ENCODE assay signal across 9 cellular contexts in the genomic region with DNA sequence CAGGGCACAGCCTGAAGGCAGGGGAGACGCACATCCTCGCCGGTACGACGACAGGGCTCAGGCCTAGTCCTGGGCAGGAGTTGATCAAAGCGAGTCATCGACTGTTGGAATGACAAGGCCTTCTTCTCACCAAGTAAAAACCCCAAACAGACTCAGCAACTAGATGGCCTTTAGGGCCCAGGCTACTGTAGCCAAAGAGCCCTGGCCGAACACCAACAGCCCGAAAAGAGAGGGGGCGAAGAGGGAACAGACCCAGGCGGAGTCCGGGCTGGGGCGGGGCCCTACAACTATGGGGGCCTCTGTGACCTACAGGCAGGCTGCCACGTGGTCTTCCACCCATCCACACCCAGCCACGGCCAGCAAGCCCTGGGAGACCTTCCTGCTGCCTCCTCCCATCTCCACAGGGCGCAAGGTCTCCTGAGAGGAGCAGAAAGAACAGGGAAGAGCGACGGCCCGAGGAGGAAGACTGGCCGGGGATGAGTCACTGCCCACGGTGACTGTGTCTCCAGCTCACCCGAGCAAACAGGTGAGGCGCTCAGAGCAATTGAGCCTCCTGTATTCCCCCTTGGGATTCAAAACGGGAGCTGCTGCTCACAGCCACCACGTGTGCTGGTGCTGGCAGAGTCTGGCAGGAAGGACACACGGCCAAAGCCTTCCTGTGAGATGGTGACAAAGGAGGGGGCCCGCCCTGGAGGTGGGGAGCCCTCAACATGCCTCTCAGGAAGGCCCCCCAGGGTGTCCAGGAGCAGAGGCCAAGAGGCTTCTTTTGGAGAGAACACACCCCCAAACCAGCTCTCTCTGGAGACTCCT. TPM values are rescaled to one million over a fixed set of nuclear protein-coding genes. Genes with fewer than 3 reads are reported as not detected.
DNase-seq lines count a peak whose midpoint lies in the region; ATAC-seq and TF ChIP-seq lines count a peak whose summit lies in the region.
"Had no signal": no experiment of that assay in that cellular context is flagged by ENCODE, and none has a peak within 500 bp of the region (broad histone marks: within the 10 kb centered on the region; RNA-seq: fewer than 3 reads in every experiment).

No MANE protein-coding gene starts in this region.

- 29 to 48% methylated on average over 27 of the region's 27 CpGs for WGBS in esophagus, 2 donors
- 33% methylated on average over 25 of the region's 27 CpGs for WGBS in prostate gland

- no peak overlapping the region for H3K4me3 Mint-ChIP-seq in activated CD8-positive, alpha-beta memory T cell treated with anti-CD3 and anti-CD28 coated beads, Interleukin-2, amount 10 ng/mL, durations not matched to agents 7 days and 5 days

- peaks cover 54% of the 10 kb centered on the region for H3K36me3 Mint-ChIP-seq in activated CD8-positive, alpha-beta memory T cell treated with anti-CD3 and anti-CD28 coated beads, Interleukin-2, amount 10 ng/mL, durations not matched to agents 7 days and 5 days

- H3K4me1 ChIP-seq in Peyer's patch (peaks cover 0 to 60% (median 5%) of the 10 kb centered on the region in 4 donors), esophagus (ENCODE audit: control insufficient read depth in 2 of 2, insufficient read depth in 2 of 2, low read length in 1 of 2) (peaks cover 10 to 33% of the 10 kb centered on the region in 2 donors), prostate gland (replicated peaks) (peaks cover 38% of the 10 kb centered on the region)

- H3K27ac Mint-ChIP-seq in activated CD8-positive, alpha-beta memory T cell treated with anti-CD3 and anti-CD28 coated beads, Interleukin-2, amount 10 ng/mL, durations not matched to agents 7 days and 5 days: no peak overlapping the region

- no peaks in the 10 kb centered on the region for H3K27me3 ChIP-seq in Peyer's patch
- H3K27me3 ChIP-seq in esophagus (ENCODE audit: control insufficient read depth in 1 of 2, insufficient read depth in 2 of 2, low read length in 2 of 2): no peaks in the 10 kb centered on the region
- no peaks in the 10 kb centered on the region for H3K27me3 ChIP-seq in prostate gland (replicated peaks; ENCODE audit: insufficient read depth)
- H3K27me3 ChIP-seq: pancreas had no signal

- DNase-seq in Daoy (ENCODE audit: low read depth) (peak; percentile 87), Peyer's patch (no peak), prostate gland (ENCODE audit: low spot score) (no peak)
- no peak for DNase-seq in central memory CD4-positive, alpha-beta T cell
- DNase-seq in activated CD8-positive, alpha-beta memory T cell treated with anti-CD3 and anti-CD28 coated beads, Interleukin-2, amount 10 ng/mL, durations not matched to agents 7 days and 5 days: no peak

- H3K9me3 Mint-ChIP-seq in activated CD8-positive, alpha-beta memory T cell treated with anti-CD3 and anti-CD28 coated beads, Interleukin-2, amount 10 ng/mL, durations not matched to agents 7 days and 5 days (ENCODE audit: low read depth): no peaks in the 10 kb centered on the region

- TF ChIP-seq POLR2A in Peyer's patch (IDR thresholded peaks at IDR 0.05) (no peak), prostate gland (IDR thresholded peaks at IDR 0.05) (no peak)

- H3K9me3 ChIP-seq in Peyer's patch: no peaks in the 10 kb centered on the region
- H3K9me3 ChIP-seq in esophagus (ENCODE audit: control insufficient read depth in 2 of 2, insufficient read depth in 1 of 2, low read depth in 1 of 2, low read length in 1 of 2): no peaks in the 10 kb centered on the region
- H3K9me3 ChIP-seq in prostate gland: no peaks in the 10 kb centered on the region
- H3K9me3 ChIP-seq: pancreas had no signal

- CTCF ChIA-PET in activated CD8-positive, alpha-beta memory T cell treated with anti-CD3 and anti-CD28 coated beads, Interleukin-2, amount 10 ng/mL, durations not matched to agents 7 days and 5 days (lab: Charles Lee): interaction anchor here (1.1 to 3.0 kb wide), 2 partner anchors 11 to 57 kb away, joined by 3 to 10 read pairs; no protein-coding TSS in a partner anchor

- no peak for TF ChIP-seq CTCF in Peyer's patch (IDR thresholded peaks at IDR 0.05)
- peak in 1 of 4 experiments; percentile 10 for TF ChIP-seq CTCF in prostate gland (IDR thresholded peaks at IDR 0.05)

- H3K36me3 ChIP-seq in Peyer's patch (peaks cover 0 to 93% (median 4%) of the 10 kb centered on the region in 3 donors), esophagus (ENCODE audit: control insufficient read depth in 2 of 2, insufficient read depth in 2 of 2, low read length in 1 of 2) (peaks cover 24 to 79% of the 10 kb centered on the region in 2 donors), prostate gland (peaks cover 45 to 55% of the 10 kb centered on the region in 2 donors)

- no peaks in the 10 kb centered on the region for H3K27me3 Mint-ChIP-seq in activated CD8-positive, alpha-beta memory T cell treated with anti-CD3 and anti-CD28 coated beads, Interleukin-2, amount 10 ng/mL, durations not matched to agents 7 days and 5 days

- intact Hi-C loops in prostate gland (cut with DNase I): no loop called here

- peaks cover 11% of the 10 kb centered on the region for H3K4me1 Mint-ChIP-seq in activated CD8-positive, alpha-beta memory T cell treated with anti-CD3 and anti-CD28 coated beads, Interleukin-2, amount 10 ng/mL, durations not matched to agents 7 days and 5 days

- H3K27ac ChIP-seq in Peyer's patch: peak overlapping the region; percentile 5 to 74 (median 41)
- H3K27ac ChIP-seq in esophagus (ENCODE audit: low read depth in 2 of 2, low read length in 1 of 2): peak overlapping the region; percentile 57 to 89
- peak overlapping the region; percentile 70 to 78 for H3K27ac ChIP-seq in prostate gland
- H3K27ac ChIP-seq: pancreas had no signal

- H3K4me3 ChIP-seq in Peyer's patch (no peak overlapping the region), esophagus (ENCODE audit: low read depth in 1 of 2, low read length in 2 of 2) (no peak overlapping the region), prostate gland (no peak overlapping the region)
- H3K4me3 ChIP-seq: pancreas had no signal

- ATAC-seq in HG02852 (IDR thresholded peaks at IDR 0.05; ENCODE audit: unreplicated experiment): no peak
- ATAC-seq in HG03521 (IDR thresholded peaks at IDR 0.05; ENCODE audit: unreplicated experiment): no peak
- ATAC-seq in activated CD8-positive, alpha-beta memory T cell treated with anti-CD3 and anti-CD28 coated beads, Interleukin-2, amount 10 ng/mL, durations not matched to agents 7 days and 5 days: no peak

RNA-seq across cellular contexts. Expression of gene SLC16A3, which starts 17.7 kb away (rescaled TPM):
- total RNA-seq in Daoy (2014; rRNA removed; shearing (Covaris generic)): 26.7 and 57.7 TPM in 2 replicates
- 10 to 100 TPM; 18.9 to 55.0 (median 35.3) TPM for total RNA-seq in Peyer's patch
- polyA plus RNA-seq in esophagus: 10 to 100 TPM; 17.5 to 41.0 TPM
- total RNA-seq in prostate gland: 10 to 100 TPM in 1 of 2 donors, 1 to 10 TPM in 1; 5.0 to 69.2 TPM
- total RNA-seq in activated CD8-positive, alpha-beta memory T cell treated with anti-CD3 and anti-CD28 coated beads, Interleukin-2, amount 10 ng/mL, durations not matched to agents 7 days and 5 days: 100 to 1,000 TPM; 119 to 148 TPM

RNA-seq across cellular contexts. Expression of gene CSNK1D, which starts 26.9 kb away (rescaled TPM):
- total RNA-seq in Daoy (2014; rRNA removed; shearing (Covaris generic)): 16.5 and 25.1 TPM in 2 replicates
- total RNA-seq in Peyer's patch: 100 to 1,000 TPM; 148 to 232 (median 215) TPM
- 10 to 100 TPM; 63.7 to 79.6 TPM for polyA plus RNA-seq in esophagus
- total RNA-seq in prostate gland: 100 to 1,000 TPM in 1 of 2 donors, 10 to 100 TPM in 1; 80.3 to 155 TPM
- total RNA-seq in activated CD8-positive, alpha-beta memory T cell treated with anti-CD3 and anti-CD28 coated beads, Interleukin-2, amount 10 ng/mL, durations not matched to agents 7 days and 5 days: 100 to 1,000 TPM; 120 to 139 TPM

RNA-seq across cellular contexts. Expression of gene CCDC57, which starts 33.9 kb away (rescaled TPM):
- total RNA-seq in Daoy (2014; rRNA removed; shearing (Covaris generic)): 7.9 and 36.5 TPM in 2 replicates
- total RNA-seq in Peyer's patch (100 to 1,000 TPM in 2 of 4 donors, 10 to 100 TPM in 2; 28.2 to 144 (median 79.8) TPM), prostate gland (10 to 100 TPM; 57.6 to 62.8 TPM)
- 10 to 100 TPM; 16.3 to 33.7 TPM for polyA plus RNA-seq in esophagus
- total RNA-seq in activated CD8-positive, alpha-beta memory T cell treated with anti-CD3 and anti-CD28 coated beads, Interleukin-2, amount 10 ng/mL, durations not matched to agents 7 days and 5 days: 10 to 100 TPM; 70.2 to 73.9 TPM
